ENCODE assay signal across 17 cellular contexts in the genomic region with DNA sequence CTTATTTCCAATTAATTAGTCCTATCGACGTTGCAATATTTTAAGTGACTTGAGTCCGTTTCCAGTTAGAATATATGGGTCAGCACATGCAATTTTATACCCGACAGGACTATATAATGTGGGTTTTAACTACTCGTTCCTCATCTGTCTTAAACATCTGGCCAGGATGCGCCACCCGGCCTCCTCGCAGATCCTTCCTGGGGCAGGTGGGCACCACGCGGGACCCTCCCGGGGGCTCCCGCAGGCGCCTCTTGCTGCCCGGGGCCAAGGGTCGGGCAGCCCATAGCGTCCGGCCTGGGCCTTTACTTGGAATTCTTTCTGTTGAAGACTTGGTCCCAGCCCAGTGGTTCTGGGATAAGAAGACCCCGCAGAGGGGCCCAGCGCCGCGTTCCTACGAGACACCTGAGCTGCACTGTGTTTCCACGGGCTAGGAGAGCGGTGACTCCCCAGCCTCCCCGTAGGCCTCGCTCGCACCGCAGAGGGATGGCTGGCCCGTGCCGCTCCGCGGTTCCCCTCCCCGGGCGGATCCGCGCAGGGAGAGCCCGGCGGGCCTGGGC. TPM values are rescaled to one million over a fixed set of nuclear protein-coding genes. Genes with fewer than 3 reads are reported as not detected.
A peak's percentile ranks its signal among the peaks of the same experiment; 100 is the strongest.
DNase-seq lines count a peak whose midpoint lies in the region; ATAC-seq, FAIRE-seq and TF ChIP-seq lines count a peak whose summit lies in the region.
"Had no signal": no experiment of that assay in that cellular context is flagged by ENCODE, and none has a peak within 500 bp of the region (broad histone marks: within the 10 kb centered on the region; RNA-seq: fewer than 3 reads in every experiment).

No MANE protein-coding gene starts in this region.

- TF ChIP-seq CTCF in kidney (IDR thresholded peaks at IDR 0.05; ENCODE audit: borderline replicate concordance, extremely low read depth, insufficient read depth) (no peak), OCI-LY7 (conservative IDR thresholded peaks at IDR 0.05; ENCODE audit: low read length) (no peak)

- no peaks in the 10 kb centered on the region for H4K20me1 ChIP-seq in OCI-LY7 (ENCODE audit: insufficient read depth, low read length)

- no peak overlapping the region for H3K27ac Mint-ChIP-seq in activated T-cell treated with anti-CD3 and anti-CD28 coated beads, Interleukin-2, amount 50 U/mL, for 72 hours
- no peak overlapping the region for H3K27ac Mint-ChIP-seq in stimulated activated naive CD8-positive, alpha-beta T cell treated with anti-CD3 and anti-CD28 coated beads, Interleukin-15, Interleukin-2, amounts not matched to agents 100 ng/mL and 50 ng/mL, for 24 hours
- H3K27ac Mint-ChIP-seq: activated CD8-positive, alpha-beta T cell treated with anti-CD3 and anti-CD28 coated beads, Interleukin-2, amount 10 ng/mL, durations not matched to agents 7 days and 5 days; CD8-positive, alpha-beta memory T cell had no signal

- no peak for FAIRE-seq in kidney (lab: Jason Lieb, UNC)

- no TSS peak for BruUV-seq in OCI-LY7 (replicated peaks; lab: Mats Ljungman, UMichigan)

- H3K9me2 ChIP-seq in OCI-LY7 (ENCODE audit: insufficient read depth, low read length): no peaks in the 10 kb centered on the region

- DNase-seq in activated T-cell treated with anti-CD3 and anti-CD28 coated beads, Interleukin-2, amount 50 U/mL, for 1 hour: peak; percentile 16
- no peak for DNase-seq in activated T-cell treated with anti-CD3 and anti-CD28 coated beads, Interleukin-2, amount 50 U/mL, for 72 hours
- DNase-seq in kidney (peak; percentile 65), OCI-LY7 (ENCODE audit: low spot score) (no peak), midbrain (lab: John Stamatoyannopoulos, UW) (no peak)
- DNase-seq: activated CD8-positive, alpha-beta T cell treated with anti-CD3 and anti-CD28 coated beads, Interleukin-2, amount 10 ng/mL, durations not matched to agents 7 days and 5 days; activated naive CD4-positive, alpha-beta T cell; CD8-positive, alpha-beta memory T cell; foreskin melanocyte; NCI-H446; spleen had no signal

- peaks cover 0 to 4% of the 10 kb centered on the region in 2 donors for H3K4me1 ChIP-seq in kidney (ENCODE audit: control insufficient read depth in 1 of 2, insufficient read depth in 1 of 2, low read depth in 1 of 2, low read length in 2 of 2)
- H3K4me1 ChIP-seq in OCI-LY7 (ENCODE audit: insufficient read depth, low read length, poor library complexity, severe bottlenecking): peaks cover 14% of the 10 kb centered on the region

- peaks cover 69% of the 10 kb centered on the region for H3K27me3 Mint-ChIP-seq in activated T-cell treated with anti-CD3 and anti-CD28 coated beads, Interleukin-2, amount 50 U/mL, for 72 hours (ENCODE audit: low read depth)
- peaks cover 80% of the 10 kb centered on the region for H3K27me3 Mint-ChIP-seq in stimulated activated naive CD8-positive, alpha-beta T cell treated with anti-CD3 and anti-CD28 coated beads, Interleukin-15, Interleukin-2, amounts not matched to agents 100 ng/mL and 50 ng/mL, for 24 hours

- peaks cover 0 to 3% of the 10 kb centered on the region in 2 donors for H3K9me3 Mint-ChIP-seq in activated T-cell treated with anti-CD3 and anti-CD28 coated beads, Interleukin-2, amount 50 U/mL, for 72 hours
- no peaks in the 10 kb centered on the region for H3K9me3 Mint-ChIP-seq in stimulated activated naive CD8-positive, alpha-beta T cell treated with anti-CD3 and anti-CD28 coated beads, Interleukin-15, Interleukin-2, amounts not matched to agents 100 ng/mL and 50 ng/mL, for 24 hours

- POLR2A ChIA-PET in OCI-LY7 (lab: Charles Lee): no interaction called here

- ATAC-seq in activated T-cell treated with anti-CD3 and anti-CD28 coated beads, Interleukin-2, amount 50 U/mL, for 72 hours (replicated peaks in 1 of 2): no peak
- ATAC-seq in SK-N-SH treated with all-trans-retinoic acid at 6 μM for 48 hours (peak; percentile 31), HG03025 (IDR thresholded peaks at IDR 0.05; ENCODE audit: low FRiP score, unreplicated experiment) (no peak)

- intact Hi-C loops in kidney (cut with DNase I): no loop called here
- intact Hi-C loops in OCI-LY7 (cut with micrococcal nuclease; ENCODE audit: unreplicated experiment): no loop called here

- H3K36me3 Mint-ChIP-seq in activated T-cell treated with anti-CD3 and anti-CD28 coated beads, Interleukin-2, amount 50 U/mL, for 72 hours (ENCODE audit: insufficient read depth in 2 of 2): no peaks in the 10 kb centered on the region
- no peaks in the 10 kb centered on the region for H3K36me3 Mint-ChIP-seq in stimulated activated naive CD8-positive, alpha-beta T cell treated with anti-CD3 and anti-CD28 coated beads, Interleukin-15, Interleukin-2, amounts not matched to agents 100 ng/mL and 50 ng/mL, for 24 hours (ENCODE audit: low read depth)
- H3K36me3 Mint-ChIP-seq: CD8-positive, alpha-beta memory T cell had no signal

- no peak overlapping the region for H2AFZ ChIP-seq in OCI-LY7 (ENCODE audit: low read length)

- H3K79me2 ChIP-seq in OCI-LY7 (ENCODE audit: insufficient read depth, low read depth, low read length): no peaks in the 10 kb centered on the region

- no peaks in the 10 kb centered on the region for H3K36me3 ChIP-seq in kidney (ENCODE audit: control insufficient read depth in 1 of 2, insufficient read depth in 2 of 2, low read length in 2 of 2)
- no peaks in the 10 kb centered on the region for H3K36me3 ChIP-seq in OCI-LY7 (ENCODE audit: insufficient read depth, low read length)
- H3K36me3 ChIP-seq: spleen had no signal

- CTCF ChIA-PET in OCI-LY7 (lab: Charles Lee; ENCODE audit: unreplicated experiment): no interaction called here

- peak overlapping the region in 1 of 2 donors; percentile 58 for H3K4me3 Mint-ChIP-seq in activated T-cell treated with anti-CD3 and anti-CD28 coated beads, Interleukin-2, amount 50 U/mL, for 72 hours
- peak overlapping the region; percentile 20 for H3K4me3 Mint-ChIP-seq in stimulated activated naive CD8-positive, alpha-beta T cell treated with anti-CD3 and anti-CD28 coated beads, Interleukin-15, Interleukin-2, amounts not matched to agents 100 ng/mL and 50 ng/mL, for 24 hours
- H3K4me3 Mint-ChIP-seq: activated CD8-positive, alpha-beta T cell treated with anti-CD3 and anti-CD28 coated beads, Interleukin-2, amount 10 ng/mL, durations not matched to agents 7 days and 5 days had no signal

- H3K9me3 ChIP-seq in kidney (ENCODE audit: control insufficient read depth in 1 of 2, low read length in 2 of 2): no peaks in the 10 kb centered on the region
- no peaks in the 10 kb centered on the region for H3K9me3 ChIP-seq in OCI-LY7 (ENCODE audit: low read length)
- H3K9me3 ChIP-seq: spleen had no signal

- H3K27ac ChIP-seq in kidney (ENCODE audit: low read depth in 2 of 2, low read length in 2 of 2) (no peak overlapping the region), OCI-LY7 (ENCODE audit: low read depth, low read length, poor library complexity, severe bottlenecking) (no peak overlapping the region)
- H3K27ac ChIP-seq: spleen had no signal

- peaks cover 39% of the 10 kb centered on the region for H3K4me1 Mint-ChIP-seq in activated T-cell treated with anti-CD3 and anti-CD28 coated beads, Interleukin-2, amount 50 U/mL, for 72 hours (ENCODE audit: low read depth)
- H3K4me1 Mint-ChIP-seq in stimulated activated naive CD8-positive, alpha-beta T cell treated with anti-CD3 and anti-CD28 coated beads, Interleukin-15, Interleukin-2, amounts not matched to agents 100 ng/mL and 50 ng/mL, for 24 hours (ENCODE audit: low read depth): peaks cover 21% of the 10 kb centered on the region

- H3K4me2 ChIP-seq in OCI-LY7 (ENCODE audit: low read length): no peak overlapping the region

- H3K9ac ChIP-seq in kidney (ENCODE audit: low read length in 2 of 2): no peak overlapping the region

- H3K4me3 ChIP-seq in kidney (ENCODE audit: low read length in 2 of 2) (no peak overlapping the region), OCI-LY7 (ENCODE audit: low read depth, low read length, poor library complexity, severe bottlenecking) (no peak overlapping the region)

TF ChIP-seq in SK-N-SH treated with all-trans-retinoic acid at 6 μM for 48 hours, 23 proteins besides CTCF, POLR2A, EP300 and RAD21 (continues in another document):
- TF ChIP-seq ZC3H10 (CRISPR knock-in tag; IDR thresholded peaks at IDR 0.05) (no peak), PPARA (CRISPR knock-in tag; IDR thresholded peaks at IDR 0.05; ENCODE audit: borderline replicate concordance) (no peak), BACH2 (CRISPR knock-in tag; IDR thresholded peaks at IDR 0.05; ENCODE audit: borderline replicate concordance) (no peak)
- TF ChIP-seq, protein P1, sequence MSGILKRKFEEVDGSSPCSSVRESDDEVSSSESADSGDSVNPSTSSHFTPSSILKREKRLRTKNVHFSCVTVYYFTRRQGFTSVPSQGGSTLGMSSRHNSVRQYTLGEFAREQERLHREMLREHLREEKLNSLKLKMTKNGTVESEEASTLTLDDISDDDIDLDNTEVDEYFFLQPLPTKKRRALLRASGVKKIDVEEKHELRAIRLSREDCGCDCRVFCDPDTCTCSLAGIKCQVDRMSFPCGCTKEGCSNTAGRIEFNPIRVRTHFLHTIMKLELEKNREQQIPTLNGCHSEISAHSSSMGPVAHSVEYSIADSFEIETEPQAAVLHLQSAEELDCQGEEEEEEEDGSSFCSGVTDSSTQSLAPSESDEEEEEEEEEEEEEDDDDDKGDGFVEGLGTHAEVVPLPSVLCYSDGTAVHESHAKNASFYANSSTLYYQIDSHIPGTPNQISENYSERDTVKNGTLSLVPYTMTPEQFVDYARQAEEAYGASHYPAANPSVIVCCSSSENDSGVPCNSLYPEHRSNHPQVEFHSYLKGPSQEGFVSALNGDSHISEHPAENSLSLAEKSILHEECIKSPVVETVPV (CRISPR knock-in tag; IDR thresholded peaks at IDR 0.05): no peak
- TF ChIP-seq, protein P2, sequence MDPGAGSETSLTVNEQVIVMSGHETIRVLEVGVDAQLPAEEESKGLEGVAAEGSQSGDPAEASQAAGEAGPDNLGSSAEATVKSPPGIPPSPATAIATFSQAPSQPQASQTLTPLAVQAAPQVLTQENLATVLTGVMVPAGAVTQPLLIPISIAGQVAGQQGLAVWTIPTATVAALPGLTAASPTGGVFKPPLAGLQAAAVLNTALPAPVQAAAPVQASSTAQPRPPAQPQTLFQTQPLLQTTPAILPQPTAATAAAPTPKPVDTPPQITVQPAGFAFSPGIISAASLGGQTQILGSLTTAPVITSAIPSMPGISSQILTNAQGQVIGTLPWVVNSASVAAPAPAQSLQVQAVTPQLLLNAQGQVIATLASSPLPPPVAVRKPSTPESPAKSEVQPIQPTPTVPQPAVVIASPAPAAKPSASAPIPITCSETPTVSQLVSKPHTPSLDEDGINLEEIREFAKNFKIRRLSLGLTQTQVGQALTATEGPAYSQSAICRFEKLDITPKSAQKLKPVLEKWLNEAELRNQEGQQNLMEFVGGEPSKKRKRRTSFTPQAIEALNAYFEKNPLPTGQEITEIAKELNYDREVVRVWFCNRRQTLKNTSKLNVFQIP (CRISPR knock-in tag; IDR thresholded peaks at IDR 0.05; ENCODE audit: borderline replicate concordance, low read depth): no peak

RNA-seq across cellular contexts. Expression of gene MNX1, which starts 10.1 kb away (rescaled TPM):
- under 1 TPM; 0.17 to 0.39 TPM for total RNA-seq in activated T-cell treated with anti-CD3 and anti-CD28 coated beads, Interleukin-2, amount 50 U/mL, for 72 hours
- total RNA-seq in kidney (1.1 TPM), OCI-LY7 (2022) (4.7 and 5.7 TPM in 2 replicates)
- polyA plus RNA-seq in kidney (ENCODE audit: insufficient read depth, low read depth, low replicate concordance): not detected
- total RNA-seq in OCI-LY7 (2014; rRNA removed; shearing (Covaris generic)): 4.4 and 5.6 TPM in 2 replicates
- total RNA-seq: activated CD8-positive, alpha-beta T cell treated with anti-CD3 and anti-CD28 coated beads, Interleukin-2, amount 10 ng/mL, durations not matched to agents 7 days and 5 days; CD8-positive, alpha-beta memory T cell; LHCN-M2; mononuclear cell; osteocyte had no signal
- polyA plus RNA-seq: CD8-positive, alpha-beta memory T cell; spleen had no signal

Comparison
In these comparisons a context has a peak if more than half of its experiments do, and no peak if none do; other contexts are left out.
1. DNase-seq: peak in activated T-cell treated with anti-CD3 and anti-CD28 coated beads, Interleukin-2, amount 50 U/mL, for 1 hour (single experiment) and kidney (single experiment); none in activated T-cell treated with anti-CD3 and anti-CD28 coated beads, Interleukin-2, amount 50 U/mL, for 72 hours (0 of 2), OCI-LY7 (single experiment) and midbrain (single experiment).